9 cellular contexts compared by ENCODE assay signal in genomic region chr9:111356567-111357244, GRCh38. TPM values are rescaled to one million over a fixed set of nuclear protein-coding genes. Genes with fewer than 3 reads are reported as not detected.
A peak's percentile ranks its signal among the peaks of the same experiment; 100 is the strongest.
DNase-seq lines count a peak whose midpoint lies in the region; ATAC-seq, FAIRE-seq and TF ChIP-seq lines count a peak whose summit lies in the region.
"Had no signal": no experiment of that assay in that cellular context is flagged by ENCODE, and none has a peak within 500 bp of the region (broad histone marks: within the 10 kb centered on the region; RNA-seq: fewer than 3 reads in every experiment).

No MANE protein-coding gene starts in this region.

- H3K4me3 Mint-ChIP-seq in osteocyte (ENCODE audit: unreplicated experiment): peak overlapping the region; percentile 68

- H3K27ac ChIP-seq in endothelial cell of umbilical vein (ENCODE audit: insufficient read depth, low read depth, low read length): peak overlapping the region; percentile 77
- no peak overlapping the region for H3K27ac ChIP-seq in testis
- no peak overlapping the region for H3K27ac ChIP-seq in upper lobe of right lung

- H3K9me3 Mint-ChIP-seq in osteocyte (ENCODE audit: unreplicated experiment): peaks cover 20% of the 10 kb centered on the region

- H4K20me1 ChIP-seq in endothelial cell of umbilical vein (replicated peaks; ENCODE audit: control insufficient read depth, extremely low read depth, insufficient read depth, low read length): no peaks in the 10 kb centered on the region

- no peak for TF ChIP-seq CTCF in NB4 (IDR thresholded peaks at IDR 0.05; ENCODE audit: low read depth, low read length)
- TF ChIP-seq CTCF in endothelial cell of umbilical vein (IDR thresholded peaks at IDR 0.05; ENCODE audit: extremely low read depth in 1 of 2, insufficient read depth in 1 of 2, low read depth in 1 of 2, low read length in 2 of 2): no peak
- no peak for TF ChIP-seq CTCF in osteocyte (IDR thresholded peaks at IDR 0.05)
- TF ChIP-seq CTCF in testis (IDR thresholded peaks at IDR 0.05): no peak
- no peak for TF ChIP-seq CTCF in upper lobe of right lung (IDR thresholded peaks at IDR 0.05)

- peaks cover 0 to 4% of the 10 kb centered on the region in 2 experiments for H3K36me3 ChIP-seq in endothelial cell of umbilical vein (ENCODE audit: control insufficient read depth in 2 of 2, extremely low read depth in 1 of 2, insufficient read depth in 2 of 2, low read length in 2 of 2)
- H3K36me3 ChIP-seq in testis (ENCODE audit: low read depth, missing control alignments): no peaks in the 10 kb centered on the region
- H3K36me3 ChIP-seq in upper lobe of right lung: peaks cover 18% of the 10 kb centered on the region

- TSS peak; percentile 16 for BruUV-seq in endothelial cell of umbilical vein (replicated peaks; lab: Mats Ljungman, UMichigan)

- H3K4me1 ChIP-seq in endothelial cell of umbilical vein (ENCODE audit: control insufficient read depth, extremely low read depth, insufficient read depth, low read length) (peaks cover 13% of the 10 kb centered on the region), testis (no peaks in the 10 kb centered on the region), upper lobe of right lung (no peaks in the 10 kb centered on the region)

- H3K9ac ChIP-seq in endothelial cell of umbilical vein (replicated peaks; ENCODE audit: extremely low read depth, insufficient read depth, low read length): peak overlapping the region; percentile 47

- H3K9me3 ChIP-seq in endothelial cell of umbilical vein (replicated peaks; ENCODE audit: control insufficient read depth, insufficient read depth, low read length) (no peaks in the 10 kb centered on the region), testis (no peaks in the 10 kb centered on the region), upper lobe of right lung (no peaks in the 10 kb centered on the region)

- H3K4me3 ChIP-seq in NB4 (ENCODE audit: low read depth, low read length) (no peak overlapping the region), endothelial cell of umbilical vein (replicated peaks in 1 of 3; ENCODE audit: insufficient read depth in 1 of 3, low read depth in 1 of 3, low read length in 3 of 3) (no peak overlapping the region), testis (no peak overlapping the region), upper lobe of right lung (no peak overlapping the region)

- no peak for ATAC-seq in GM21367 (IDR thresholded peaks at IDR 0.05; ENCODE audit: unreplicated experiment)
- no peak for ATAC-seq in upper lobe of right lung

- dilution Hi-C loops in endothelial cell of umbilical vein (cut with MboI; ENCODE audit: extremely low pct_ligation_motif_present, low sequenced_read_pairs): no loop called here

- H3K27me3 ChIP-seq in endothelial cell of umbilical vein (ENCODE audit: control insufficient read depth in 2 of 2, insufficient read depth in 2 of 2, low read length in 2 of 2) (no peaks in the 10 kb centered on the region), testis (no peaks in the 10 kb centered on the region), upper lobe of right lung (no peaks in the 10 kb centered on the region)

- H3K27me3 Mint-ChIP-seq in osteocyte (ENCODE audit: unreplicated experiment): no peaks in the 10 kb centered on the region

- 67 to 75% methylated on average over 11 of the region's 11 CpGs for whole genome bisulfite sequencing in testis, 2 donors

- H3K4me1 Mint-ChIP-seq in osteocyte (ENCODE audit: unreplicated experiment): peaks cover 18% of the 10 kb centered on the region

- intact Hi-C loops in endothelial cell of umbilical vein (cut with micrococcal nuclease) (no loop called here), testis (cut with DNase I; ENCODE audit: low total_unique reads) (no loop called here), upper lobe of right lung (cut with DNase I) (no loop called here)

- H3K36me3 Mint-ChIP-seq in osteocyte (ENCODE audit: unreplicated experiment): peaks cover 19% of the 10 kb centered on the region

- no peaks in the 10 kb centered on the region for H3K79me2 ChIP-seq in endothelial cell of umbilical vein (ENCODE audit: control insufficient read depth, insufficient read depth, low read length)

- POLR2A ChIA-PET in endothelial cell of umbilical vein (lab: Charles Lee): no interaction called here

- peak overlapping the region; percentile 83 for H2AFZ ChIP-seq in endothelial cell of umbilical vein (ENCODE audit: low read depth, low read length)

- H3K4me2 ChIP-seq in endothelial cell of umbilical vein (ENCODE audit: insufficient read depth, low read length): peak overlapping the region; percentile 72

- peak overlapping the region; percentile 92 for H3K27ac Mint-ChIP-seq in osteocyte (ENCODE audit: unreplicated experiment)

- TF ChIP-seq POLR2A in NB4 (IDR thresholded peaks at IDR 0.05; ENCODE audit: extremely low read depth, insufficient read length) (no peak), endothelial cell of umbilical vein (IDR thresholded peaks at IDR 0.05; ENCODE audit: low read depth, low read length) (no peak), testis (IDR thresholded peaks at IDR 0.05) (no peak)

- DNase-seq in Caki2 (ENCODE audit: low read depth) (peak; percentile 78), NB4 (ENCODE audit: low read depth) (peak; percentile 2), endothelial cell of umbilical vein (ENCODE audit: low read depth, low spot score) (peak; percentile 53), osteocyte (ENCODE audit: extremely low spot score, unreplicated experiment) (no peak), germinal center (ENCODE audit: low spot score) (no peak), testis (no peak), upper lobe of right lung (no peak)
- DNase-seq: activated CD4-positive, alpha-beta T cell treated with anti-CD3 and anti-CD28 coated beads, Interleukin-2, amount 50 U/mL, for 1 hour had no signal

- in situ Hi-C loops in Caki2 (cut with HindIII; ENCODE audit: low pct_unique_long_range_greater_than_20kb, low sequenced_read_pairs): no loop called here

- H3K9me1 ChIP-seq in endothelial cell of umbilical vein (replicated peaks; ENCODE audit: control insufficient read depth, extremely low read depth, insufficient read depth, low read length): no peaks in the 10 kb centered on the region

- CTCF ChIA-PET in endothelial cell of umbilical vein (lab: Charles Lee): interaction anchor here (0.6 kb wide), 1 partner anchor 727 kb away, joined by 3 read pairs; no protein-coding TSS in a partner anchor

- peak; percentile 78 for FAIRE-seq in endothelial cell of umbilical vein (lab: Jason Lieb, UNC)

TF ChIP-seq in endothelial cell of umbilical vein, 7 proteins besides CTCF, POLR2A, EP300 and RAD21:
- TF ChIP-seq MAX (IDR thresholded peaks at IDR 0.05; ENCODE audit: insufficient read depth, insufficient read length) (no peak), FOS (IDR thresholded peaks at IDR 0.05; ENCODE audit: borderline replicate concordance, insufficient read depth, low read length) (peak; percentile 79), JUN (IDR thresholded peaks at IDR 0.05; ENCODE audit: borderline replicate concordance, insufficient read depth, insufficient read length, low read depth) (peak; percentile 10)

RNA-seq across cellular contexts. Expression of gene OR2K2, which starts 26.7 kb away (rescaled TPM):
- total RNA-seq in Caki2 (2014; rRNA removed; shearing (Covaris generic); ENCODE audit: low replicate concordance): not detected in 2 replicates
- total RNA-seq in endothelial cell of umbilical vein (not detected in 2 replicates), osteocyte (not detected in 2 replicates), testis (1 to 10 TPM in 1 of 2 donors, under 1 TPM in 1; 0.47 to 1.1 TPM), upper lobe of right lung (not detected)
- polyA plus RNA-seq in endothelial cell of umbilical vein (not detected in 2 replicates), testis (ENCODE audit: insufficient read depth, low read depth, low replicate concordance) (0.33 TPM)
- polyA plus RNA-seq in endothelial cell of umbilical vein (2011; cell fraction: cytosol; rRNA removed): not detected in 2 replicates
- polyA plus RNA-seq in endothelial cell of umbilical vein (2011; cell fraction: nucleus; rRNA removed): not detected in 2 replicates
- not detected in 2 replicates for polyA plus RNA-seq in endothelial cell of umbilical vein (2012)
- not detected in 2 replicates for polyA minus RNA-seq in endothelial cell of umbilical vein
- polyA minus RNA-seq in endothelial cell of umbilical vein (2011; cell fraction: cytosol; rRNA and poly(A)+ RNA removed): not detected
- polyA minus RNA-seq in endothelial cell of umbilical vein (2011; cell fraction: nucleus; rRNA and poly(A)+ RNA removed): not detected in 2 replicates

Comparison
In these comparisons a context has a peak if more than half of its experiments do, and no peak if none do; other contexts are left out.
1. DNase-seq: peak in Caki2 (single experiment), NB4 (single experiment) and endothelial cell of umbilical vein (single experiment); none in osteocyte (single experiment), germinal center (single experiment), testis (single experiment) and upper lobe of right lung (single experiment).